8 cellular contexts compared by ENCODE assay signal in genomic region chr15:76190767-76191538, GRCh38.
A peak's percentile ranks its signal among the peaks of the same experiment; 100 is the strongest.
DNase-seq lines count a peak whose midpoint lies in the region; ATAC-seq, FAIRE-seq and TF ChIP-seq lines count a peak whose summit lies in the region.

No MANE protein-coding gene starts in this region.

- H3K9me3 Mint-ChIP-seq in activated B cell treated with CpG ODN at 0.5 μM for 24 hours, result no peaks in the 10 kb centered on the region

- H3K27me3 Mint-ChIP-seq in activated B cell treated with CpG ODN at 0.5 μM for 24 hours, result peaks cover 31% of the 10 kb centered on the region

- H3K27me3 ChIP-seq in breast epithelium, result peaks cover 0 to 4% of the 10 kb centered on the region in 2 donors

- no peak for FAIRE-seq in kidney (lab: Jason Lieb, UNC)

- CTCF ChIA-PET in activated B cell treated with CpG ODN at 0.5 μM for 24 hours (lab: Charles Lee), result interaction anchor here (0.6 to 1.6 kb wide), 5 partner anchors 8 to 653 kb away, joined by 3 to 4 read pairs (median 3); no protein-coding TSS in a partner anchor

- peak; percentile 77 for ATAC-seq in HG02973 (IDR thresholded peaks at IDR 0.05; ENCODE audit: unreplicated experiment)
- peak; percentile 95 for ATAC-seq in activated B cell treated with CpG ODN at 0.5 μM for 24 hours (ENCODE audit: low read depth)

- H3K27ac ChIP-seq in breast epithelium (no peak overlapping the region), kidney (ENCODE audit: low read depth in 2 of 2, low read length in 2 of 2) (no peak overlapping the region)

- H3K27ac Mint-ChIP-seq in activated B cell treated with CpG ODN at 0.5 μM for 24 hours, result no peak overlapping the region

- intact Hi-C loops in activated B cell treated with CpG ODN at 0.5 μM for 24 hours (cut with micrococcal nuclease) (loop anchor here (2.0 to 10.0 kb wide), 6 partner anchors 44 to 1684 kb away; no protein-coding TSS in a partner anchor), breast epithelium (cut with DNase I; ENCODE audit: low total_unique reads) (no loop called here), kidney (cut with DNase I) (loop anchor here (10.0 kb wide), 1 partner anchor 144 kb away; the partner anchor contains the start of gene ISL2)

- POLR2A ChIA-PET in activated B cell treated with CpG ODN at 0.5 μM for 24 hours (lab: Charles Lee), result no interaction called here

- peak overlapping the region; percentile 75 for H3K4me3 Mint-ChIP-seq in activated B cell treated with CpG ODN at 0.5 μM for 24 hours

- H3K4me3 ChIP-seq in breast epithelium (peak overlapping the region in 2 of 3 donors; percentile 4 to 39), kidney (ENCODE audit: low read length in 2 of 2) (peak overlapping the region in 1 of 2 donors; percentile 12)

- TF ChIP-seq POLR2A in breast epithelium (IDR thresholded peaks at IDR 0.05), result no peak

- peak; percentile 93 for TF ChIP-seq CTCF in activated B cell treated with CpG ODN at 0.5 μM for 24 hours (IDR thresholded peaks at IDR 0.05)
- peak; percentile 44 to 87 (median 83) for TF ChIP-seq CTCF in breast epithelium (IDR thresholded peaks at IDR 0.05)
- peak; percentile 68 for TF ChIP-seq CTCF in kidney (IDR thresholded peaks at IDR 0.05; ENCODE audit: borderline replicate concordance, extremely low read depth, insufficient read depth)

- no peaks in the 10 kb centered on the region for H3K36me3 ChIP-seq in breast epithelium
- H3K36me3 ChIP-seq in kidney (ENCODE audit: control insufficient read depth in 1 of 2, insufficient read depth in 2 of 2, low read length in 2 of 2), result no peaks in the 10 kb centered on the region

- DNase-seq in SIG-M5 treated with dmso at 0.1 percent for 504 hours (lab: John Stamatoyannopoulos, UW; ENCODE audit: unreplicated experiment) (peak; percentile 71), SIG-M5 (lab: John Stamatoyannopoulos, UW) (no peak), NCI-H2171 (lab: John Stamatoyannopoulos, UW) (peak; percentile 78), activated B cell treated with CpG ODN at 0.5 μM for 24 hours (peak; percentile 64), breast epithelium (ENCODE audit: low spot score in 2 of 2) (peak; percentile 62 to 71), kidney (peak; percentile 92)
- DNase-seq in stimulated activated CD4-positive, alpha-beta T cell treated with anti-CD3 and anti-CD28 coated beads, Interleukin-1b, Interleukin-23, amount 100 ng/mL, for 1 hour (ENCODE audit: low read depth in 2 of 2), result peak; percentile 20 to 42

- H3K36me3 Mint-ChIP-seq in activated B cell treated with CpG ODN at 0.5 μM for 24 hours (ENCODE audit: low read depth), result no peaks in the 10 kb centered on the region

- no peak overlapping the region for H3K9ac ChIP-seq in kidney (ENCODE audit: low read length in 2 of 2)

- H3K4me1 Mint-ChIP-seq in activated B cell treated with CpG ODN at 0.5 μM for 24 hours, result peaks cover 16% of the 10 kb centered on the region

- H3K4me1 ChIP-seq in breast epithelium (no peaks in the 10 kb centered on the region), kidney (ENCODE audit: control insufficient read depth in 1 of 2, insufficient read depth in 1 of 2, low read depth in 1 of 2, low read length in 2 of 2) (no peaks in the 10 kb centered on the region)

- no peaks in the 10 kb centered on the region for H3K9me3 ChIP-seq in breast epithelium
- no peaks in the 10 kb centered on the region for H3K9me3 ChIP-seq in kidney (ENCODE audit: control insufficient read depth in 1 of 2, low read length in 2 of 2)
